In the genomic region with DNA sequence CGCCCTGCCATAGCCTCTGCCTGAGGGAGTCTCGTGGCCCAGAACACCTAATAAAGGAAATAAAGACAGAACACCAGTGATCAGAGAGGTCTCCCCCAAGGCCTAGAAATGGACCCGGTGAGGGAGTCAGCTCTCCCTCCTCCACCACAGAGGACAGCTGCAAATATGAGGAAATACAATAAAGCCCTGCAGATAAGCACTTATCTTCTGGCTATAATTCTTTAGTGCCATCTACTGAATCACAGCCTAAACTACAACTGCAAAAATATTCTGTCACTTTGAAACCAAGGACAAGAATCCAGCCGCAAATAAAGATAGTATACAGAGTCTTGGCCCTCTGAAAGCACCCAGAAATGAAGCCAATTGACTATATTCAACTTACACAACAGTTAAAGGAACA, we compare ENCODE assay signal across 11 cellular contexts. TPM values are rescaled to one million over a fixed set of nuclear protein-coding genes. Genes with fewer than 3 reads are reported as not detected.
DNase-seq lines count a peak whose midpoint lies in the region; ATAC-seq and TF ChIP-seq lines count a peak whose summit lies in the region.
"Had no signal": no experiment of that assay in that cellular context is flagged by ENCODE, and none has a peak within 500 bp of the region (broad histone marks: within the 10 kb centered on the region; RNA-seq: fewer than 3 reads in every experiment).

No MANE protein-coding gene starts in this region.

- H3K27me3 Mint-ChIP-seq in stimulated activated naive B cell treated with anti-CD40 and anti-IgM and Interleukin-4, amounts not matched to agents 10 μg/mL and 1 μg/mL and 100 μg/mL, for 72 hours = peaks cover 0 to 5% of the 10 kb centered on the region in 2 donors

- DNase-seq in DND-41 = no peak
- DNase-seq in RPMI8226 = peak; percentile 9
- peak; percentile 20 for DNase-seq in fibroblast of the aortic adventitia (ENCODE audit: low read depth)
- DNase-seq in dorsolateral prefrontal cortex = no peak
- no peak for DNase-seq in NCI-H2196 treated with DMSO at 0.1 percent for 48 hours (lab: John Stamatoyannopoulos, UW; ENCODE audit: unreplicated experiment)
- DNase-seq in stimulated activated naive B cell treated with anti-CD40 and anti-IgM and Interleukin-4, amounts not matched to agents 10 μg/mL and 1 μg/mL and 100 μg/mL, for 72 hours = no peak
- no peak for DNase-seq in NCI-H2081 (lab: John Stamatoyannopoulos, UW)
- DNase-seq: activated T-cell treated with anti-CD3 and anti-CD28 coated beads, Interleukin-2, amount 50 U/mL, for 48 hours; esophagus squamous epithelium had no signal

- no peaks in the 10 kb centered on the region for H3K4me1 ChIP-seq in DND-41 (ENCODE audit: insufficient read depth, low read length)
- H3K4me1 ChIP-seq: esophagus squamous epithelium had no signal

- H3K27ac Mint-ChIP-seq in stimulated activated naive B cell treated with anti-CD40 and anti-IgM and Interleukin-4, amounts not matched to agents 10 μg/mL and 1 μg/mL and 100 μg/mL, for 72 hours = no peak overlapping the region

- H3K36me3 Mint-ChIP-seq in stimulated activated naive B cell treated with anti-CD40 and anti-IgM and Interleukin-4, amounts not matched to agents 10 μg/mL and 1 μg/mL and 100 μg/mL, for 72 hours = no peaks in the 10 kb centered on the region

- no peaks in the 10 kb centered on the region for H3K4me1 Mint-ChIP-seq in stimulated activated naive B cell treated with anti-CD40 and anti-IgM and Interleukin-4, amounts not matched to agents 10 μg/mL and 1 μg/mL and 100 μg/mL, for 72 hours

- H4K20me1 ChIP-seq in DND-41 (ENCODE audit: insufficient read depth, low read length) = no peaks in the 10 kb centered on the region

- H3K27me3 ChIP-seq in DND-41 (ENCODE audit: insufficient read depth, low read length, poor library complexity) = no peaks in the 10 kb centered on the region
- peaks cover 0 to 3% (median 0%) of the 10 kb centered on the region in 45 donors for H3K27me3 ChIP-seq in dorsolateral prefrontal cortex
- H3K27me3 ChIP-seq: esophagus squamous epithelium had no signal

- peaks cover 3 to 17% of the 10 kb centered on the region in 2 donors for H3K9me3 Mint-ChIP-seq in stimulated activated naive B cell treated with anti-CD40 and anti-IgM and Interleukin-4, amounts not matched to agents 10 μg/mL and 1 μg/mL and 100 μg/mL, for 72 hours

- no peak overlapping the region for H3K9ac ChIP-seq in DND-41 (ENCODE audit: low read depth, low read length)

- H3K36me3 ChIP-seq in DND-41 (ENCODE audit: insufficient read depth, low read length) = no peaks in the 10 kb centered on the region
- H3K36me3 ChIP-seq: esophagus squamous epithelium had no signal

- ATAC-seq in DND-41 (ENCODE audit: insufficient read depth, low read depth) (peak; percentile 54; the same call in 1 of the 3 replicates), HG03280 (IDR thresholded peaks at IDR 0.05; ENCODE audit: unreplicated experiment) (peak; percentile 51)
- no peak for ATAC-seq in stimulated activated naive B cell treated with anti-CD40 and anti-IgM and Interleukin-4, amounts not matched to agents 10 μg/mL and 1 μg/mL and 100 μg/mL, for 72 hours (replicated peaks)

- H3K4me3 ChIP-seq in DND-41 (ENCODE audit: low read depth in 1 of 2, low read length in 2 of 2) (no peak overlapping the region), fibroblast of the aortic adventitia (ENCODE audit: low read depth, low read length) (no peak overlapping the region), dorsolateral prefrontal cortex (no peak overlapping the region)
- H3K4me3 ChIP-seq: esophagus squamous epithelium had no signal

- peaks cover 2% of the 10 kb centered on the region for H3K9me3 ChIP-seq in DND-41 (ENCODE audit: insufficient read depth, low read length, severe bottlenecking)

- H3K4me3 Mint-ChIP-seq in stimulated activated naive B cell treated with anti-CD40 and anti-IgM and Interleukin-4, amounts not matched to agents 10 μg/mL and 1 μg/mL and 100 μg/mL, for 72 hours = no peak overlapping the region

- no peaks in the 10 kb centered on the region for H3K79me2 ChIP-seq in DND-41 (ENCODE audit: insufficient read depth, low read length)

- peak; percentile 63 for TF ChIP-seq CTCF in DND-41 (IDR thresholded peaks at IDR 0.05; ENCODE audit: borderline replicate concordance, extremely low read depth, low read length, poor library complexity, severe bottlenecking)
- TF ChIP-seq CTCF in fibroblast of the aortic adventitia (IDR thresholded peaks at IDR 0.05; ENCODE audit: insufficient read depth, low read length) = no peak
- no peak for TF ChIP-seq CTCF in dorsolateral prefrontal cortex (IDR thresholded peaks at IDR 0.05 in 54 of 56, conservative IDR thresholded peaks at IDR 0.05 in 2 of 56; ENCODE audit: low read depth in 1 of 56, partially characterized antibody in 56 of 56)

- intact Hi-C loops in dorsolateral prefrontal cortex (cut with DNase I) = no loop called here

- H2AFZ ChIP-seq in DND-41 (ENCODE audit: low read depth, low read length) = no peak overlapping the region

- H3K27ac ChIP-seq in DND-41 (ENCODE audit: low read length) = no peak overlapping the region
- H3K27ac ChIP-seq in dorsolateral prefrontal cortex = no peak overlapping the region
- H3K27ac ChIP-seq: esophagus squamous epithelium had no signal

- H3K4me2 ChIP-seq in DND-41 (ENCODE audit: insufficient read depth, low read length) = no peak overlapping the region

RNA-seq across cellular contexts. Expression of gene TACR1, which starts 42.4 kb away (rescaled TPM):
- 0.09 TPM in 1 of 2 replicates, not detected in the other for total RNA-seq in fibroblast of the aortic adventitia (ENCODE audit: low replicate concordance)
- total RNA-seq in dorsolateral prefrontal cortex = 1 to 10 TPM in 119 of 120 experiments, under 1 TPM in 1; 0.91 to 8.5 (median 2.9) TPM
- total RNA-seq: myocyte had no signal

Comparison
In these comparisons a context has a peak if more than half of its experiments do, and no peak if none do; other contexts are left out.
1. ATAC-seq: peak in DND-41 (single experiment) and HG03280 (single experiment); none in stimulated activated naive B cell treated with anti-CD40 and anti-IgM and Interleukin-4, amounts not matched to agents 10 μg/mL and 1 μg/mL and 100 μg/mL, for 72 hours (0 of 2).
2. DNase-seq: peak in RPMI8226 (single experiment) and fibroblast of the aortic adventitia (single experiment); none in DND-41 (single experiment), dorsolateral prefrontal cortex (0 of 10), NCI-H2196 treated with DMSO at 0.1 percent for 48 hours (single experiment), stimulated activated naive B cell treated with anti-CD40 and anti-IgM and Interleukin-4, amounts not matched to agents 10 μg/mL and 1 μg/mL and 100 μg/mL, for 72 hours (single experiment) and NCI-H2081 (0 of 2).